In the genomic region with DNA sequence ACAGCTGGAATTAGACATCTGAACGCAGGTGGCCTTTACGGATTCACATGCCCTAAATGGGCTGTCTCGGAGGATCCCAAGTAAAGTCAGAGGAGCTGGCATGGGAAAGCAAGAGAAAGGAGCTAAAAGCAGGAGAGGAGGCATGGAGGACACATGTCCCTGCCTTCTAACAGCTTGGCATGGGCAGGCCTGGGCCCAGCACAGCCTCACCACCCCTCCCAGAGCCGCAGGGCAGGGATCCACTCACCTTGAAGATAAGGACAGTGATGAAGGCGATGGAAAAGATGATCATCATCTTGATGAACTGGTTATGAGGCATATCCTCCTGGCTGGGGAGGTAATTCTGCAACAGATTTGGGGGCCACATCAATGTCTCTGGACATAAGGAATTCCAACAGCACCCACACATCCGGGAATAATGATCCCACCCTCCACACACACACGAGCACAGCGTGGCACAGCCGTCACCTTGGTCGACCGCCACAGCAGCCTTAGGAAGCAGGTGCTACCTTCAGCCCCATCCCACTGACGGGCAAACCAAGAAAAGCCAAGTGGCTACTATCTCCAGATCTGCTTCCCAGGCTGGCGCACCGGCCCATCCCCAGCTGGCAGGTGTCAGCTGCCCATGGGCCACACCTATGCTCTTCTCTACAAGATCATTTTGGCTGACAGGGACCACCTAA, we compare ENCODE assay signal across 2 cellular contexts.
TF ChIP-seq lines count a peak whose summit lies in the region.

No MANE protein-coding gene starts in this region.

TF ChIP-seq in H1, 55 proteins besides CTCF, POLR2A, EP300 and RAD21:
- TF ChIP-seq KDM4A (IDR thresholded peaks at IDR 0.05; ENCODE audit: low read depth, low read length, severe bottlenecking), result no peak
- TF ChIP-seq BCL11A (IDR thresholded peaks at IDR 0.05; ENCODE audit: low read depth in 2 of 2, low read length in 2 of 2), result no peak
- no peak for TF ChIP-seq CBX5 (IDR thresholded peaks at IDR 0.05; ENCODE audit: low read depth, low read length)
- no peak for TF ChIP-seq SAP30 (IDR thresholded peaks at IDR 0.05; ENCODE audit: insufficient read depth, insufficient replicate concordance, low read length)
- TF ChIP-seq RNF2 (IDR thresholded peaks at IDR 0.05; ENCODE audit: borderline replicate concordance, low read depth, low read length, missing control alignments, poor library complexity, severe bottlenecking), result no peak
- TF ChIP-seq GTF2F1 (IDR thresholded peaks at IDR 0.05; ENCODE audit: borderline replicate concordance, low read depth, low read length), result no peak

TF ChIP-seq in HEK293T, 16 proteins besides CTCF, POLR2A, EP300 and RAD21:
- TF ChIP-seq FOXK2 (IDR thresholded peaks at IDR 0.05) (no peak), ELF4 (IDR thresholded peaks at IDR 0.05) (no peak), NFRKB (IDR thresholded peaks at IDR 0.05) (no peak), FOXA1 (IDR thresholded peaks at IDR 0.05) (no peak), ARNT (IDR thresholded peaks at IDR 0.05) (no peak)
